Comparison of ENCODE assay signal across 8 cellular contexts in the genomic region with DNA sequence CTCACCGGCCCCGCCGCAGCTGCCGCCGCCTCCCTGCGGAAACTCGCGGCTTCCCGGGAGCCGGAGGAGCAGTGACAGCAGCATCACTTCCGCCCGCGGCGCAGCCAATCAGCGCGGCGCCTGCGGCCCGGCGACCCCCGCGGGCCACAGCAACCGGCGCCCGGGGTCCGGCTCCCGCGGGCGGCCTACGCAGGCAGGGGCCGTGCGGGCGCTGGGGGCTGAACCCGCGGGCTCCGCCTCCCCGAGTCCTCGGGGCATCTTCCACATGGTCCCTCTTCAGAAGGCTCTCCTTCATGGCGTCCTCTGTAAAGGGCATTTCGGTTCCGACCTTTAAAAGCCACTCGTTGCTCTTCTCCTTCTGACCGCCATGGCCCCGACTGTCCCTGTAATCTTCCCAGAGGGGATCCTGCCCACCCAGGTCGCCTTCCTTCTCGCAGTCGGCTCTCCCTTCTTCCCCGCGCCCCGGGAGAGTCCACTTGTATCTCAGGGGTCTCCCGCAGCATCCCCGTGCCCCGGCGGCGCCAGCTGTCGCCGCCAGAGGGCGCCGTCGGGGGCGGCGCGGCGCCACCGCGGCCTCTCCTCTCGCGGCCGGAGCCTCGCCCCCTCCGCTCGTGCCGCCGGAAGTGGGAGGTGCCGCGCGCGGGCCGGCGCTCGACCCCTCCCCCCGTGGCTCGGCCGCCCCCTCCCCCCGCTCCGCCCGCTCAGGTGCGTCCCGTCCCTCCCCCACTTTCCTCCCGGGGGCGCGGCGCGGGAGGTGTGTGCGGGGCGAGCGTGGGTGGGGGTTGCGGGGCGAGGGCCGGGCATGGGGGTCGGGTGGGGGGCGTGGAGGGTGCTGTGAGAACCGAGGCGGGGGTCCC. TPM values are rescaled to one million over a fixed set of nuclear protein-coding genes. Genes with fewer than 3 reads are reported as not detected.
DNase-seq lines count a peak whose midpoint lies in the region; ATAC-seq and TF ChIP-seq lines count a peak whose summit lies in the region.

A gene with protein sequence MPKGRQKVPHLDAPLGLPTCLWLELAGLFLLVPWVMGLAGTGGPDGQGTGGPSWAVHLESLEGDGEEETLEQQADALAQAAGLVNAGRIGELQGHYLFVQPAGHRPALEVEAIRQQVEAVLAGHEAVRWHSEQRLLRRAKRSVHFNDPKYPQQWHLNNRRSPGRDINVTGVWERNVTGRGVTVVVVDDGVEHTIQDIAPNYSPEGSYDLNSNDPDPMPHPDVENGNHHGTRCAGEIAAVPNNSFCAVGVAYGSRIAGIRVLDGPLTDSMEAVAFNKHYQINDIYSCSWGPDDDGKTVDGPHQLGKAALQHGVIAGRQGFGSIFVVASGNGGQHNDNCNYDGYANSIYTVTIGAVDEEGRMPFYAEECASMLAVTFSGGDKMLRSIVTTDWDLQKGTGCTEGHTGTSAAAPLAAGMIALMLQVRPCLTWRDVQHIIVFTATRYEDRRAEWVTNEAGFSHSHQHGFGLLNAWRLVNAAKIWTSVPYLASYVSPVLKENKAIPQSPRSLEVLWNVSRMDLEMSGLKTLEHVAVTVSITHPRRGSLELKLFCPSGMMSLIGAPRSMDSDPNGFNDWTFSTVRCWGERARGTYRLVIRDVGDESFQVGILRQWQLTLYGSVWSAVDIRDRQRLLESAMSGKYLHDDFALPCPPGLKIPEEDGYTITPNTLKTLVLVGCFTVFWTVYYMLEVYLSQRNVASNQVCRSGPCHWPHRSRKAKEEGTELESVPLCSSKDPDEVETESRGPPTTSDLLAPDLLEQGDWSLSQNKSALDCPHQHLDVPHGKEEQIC (minus strand): TSS at position 52 of the 857 bp plus-strand sequence. CDS start 2,229 bp downstream, outside the sequence.
A gene (plus strand): TSS at position 650 of the 857 bp plus-strand sequence. CDS start 1,602 bp downstream, outside the sequence.

- peak within 1 kb of the TSS; percentile 98 for H3K4me2 ChIP-seq in OCI-LY1 (ENCODE audit: low read length)

- peaks cover 24% of the 10 kb centered on the region for H3K36me3 ChIP-seq in CD8-positive, alpha-beta memory T cell (ENCODE audit: insufficient read depth, low read length)
- peaks cover 20% of the 10 kb centered on the region for H3K36me3 ChIP-seq in OCI-LY1 (ENCODE audit: insufficient read depth, low read length)

- no peak within 1 kb of the TSS; the same call in 1 of the 2 replicates for H2AFZ ChIP-seq in OCI-LY1 (ENCODE audit: low read length)

- no peaks in the 10 kb centered on the region for H3K27me3 ChIP-seq in CD8-positive, alpha-beta memory T cell (ENCODE audit: insufficient read depth, low read length, poor library complexity, severe bottlenecking)
- H3K27me3 ChIP-seq in HL-60 (ENCODE audit: insufficient read depth, poor library complexity, severe bottlenecking), result no peaks in the 10 kb centered on the region
- H3K27me3 ChIP-seq in OCI-LY1 (ENCODE audit: insufficient read depth, low read length), result no peaks in the 10 kb centered on the region

- peak within 1 kb of the TSS; percentile 91 for H3K4me3 ChIP-seq in CD8-positive, alpha-beta memory T cell (ENCODE audit: low read length)
- H3K4me3 ChIP-seq in HL-60 (replicated peaks; ENCODE audit: insufficient read depth, low read length) (peak within 1 kb of the TSS; percentile 98), OCI-LY1 (ENCODE audit: low read depth, low read length, poor library complexity, severe bottlenecking) (peak within 1 kb of the TSS; percentile 94)

- peaks cover 46 to 61% (median 53%) of the 10 kb centered on the region in 3 donors for H3K4me1 Mint-ChIP-seq in CD8-positive, alpha-beta memory T cell

- TF ChIP-seq CTCF in HL-60 (IDR thresholded peaks at IDR 0.05; ENCODE audit: insufficient read depth, low read length) (no peak), OCI-LY1 (IDR thresholded peaks at IDR 0.05; ENCODE audit: low read length) (peak; percentile 72)

- peak within 1 kb of the TSS; percentile 92 for H3K27ac ChIP-seq in CD8-positive, alpha-beta memory T cell (ENCODE audit: low read depth, low read length)
- H3K27ac ChIP-seq in HL-60 (replicated peaks), result peak within 1 kb of the TSS; percentile 88
- H3K27ac ChIP-seq in OCI-LY1 (ENCODE audit: low read depth, low read length, poor library complexity, severe bottlenecking), result peak within 1 kb of the TSS; percentile 77
- peak within 1 kb of the TSS; percentile 80 for H3K27ac ChIP-seq in epithelial cell of prostate

- peaks cover 13 to 49% (median 14%) of the 10 kb centered on the region in 3 donors for H3K36me3 Mint-ChIP-seq in CD8-positive, alpha-beta memory T cell

- peaks cover 32% of the 10 kb centered on the region for H3K4me1 ChIP-seq in CD8-positive, alpha-beta memory T cell (ENCODE audit: insufficient read depth, low read length)
- H3K4me1 ChIP-seq in OCI-LY1 (ENCODE audit: insufficient read depth, low read length, severe bottlenecking), result peaks cover 31% of the 10 kb centered on the region

- no peaks in the 10 kb centered on the region for H3F3A ChIP-seq in OCI-LY1 (ENCODE audit: insufficient read depth, low read length)

- H3K79me2 ChIP-seq in OCI-LY1 (ENCODE audit: insufficient read depth, low read length), result peaks cover 7% of the 10 kb centered on the region; the same call in 1 of the 2 replicates

- CTCF ChIA-PET in CD8-positive, alpha-beta memory T cell (lab: Charles Lee), result interaction anchor here (0.7 to 1.8 kb wide), 5 partner anchors 9 to 96 kb away, joined by 3 to 7 read pairs (median 3); a partner anchor contains a TSS

- POLR2A ChIA-PET in CD8-positive, alpha-beta memory T cell (lab: Charles Lee), result interaction anchor here (1.0 to 4.0 kb wide), 2 partner anchors 53 to 445 kb away, joined by 3 to 21 read pairs; a partner anchor contains a TSS

- peak; percentile 81 for ATAC-seq in GM19397 (IDR thresholded peaks at IDR 0.05; ENCODE audit: unreplicated experiment)

- no peaks in the 10 kb centered on the region for H3K27me3 Mint-ChIP-seq in CD8-positive, alpha-beta memory T cell

- H3K4me3 Mint-ChIP-seq in CD8-positive, alpha-beta memory T cell, result peak within 1 kb of the TSS; percentile 93 to 100 (median 100)

- H4K20me1 ChIP-seq in OCI-LY1 (ENCODE audit: insufficient read depth, low read length), result no peaks in the 10 kb centered on the region

- peak within 1 kb of the TSS; percentile 94 for H3K9ac ChIP-seq in OCI-LY1 (ENCODE audit: low read length)

- peak within 1 kb of the TSS; percentile 92 to 100 (median 99) for H3K27ac Mint-ChIP-seq in CD8-positive, alpha-beta memory T cell

- no peaks in the 10 kb centered on the region for H3K9me3 ChIP-seq in CD8-positive, alpha-beta memory T cell (ENCODE audit: low read length)
- H3K9me3 ChIP-seq in OCI-LY1 (ENCODE audit: low read length), result no peaks in the 10 kb centered on the region

- peak; percentile 66 to 81 (median 74) for DNase-seq in CD8-positive, alpha-beta memory T cell
- DNase-seq in HL-60 (ENCODE audit: low read depth in 1 of 2, low spot score in 1 of 2), result peak; percentile 63
- peak; percentile 61 for DNase-seq in activated T-cell treated with anti-CD3 and anti-CD28 coated beads for 4 hours
- DNase-seq in epithelial cell of prostate (ENCODE audit: low read depth, low spot score), result peak; percentile 16
- peak; percentile 73 for DNase-seq in mucosa of gallbladder (ENCODE audit: low spot score)
- peak; percentile 38 to 52 for DNase-seq in stimulated activated CD8-positive, alpha-beta memory T cell treated with anti-CD3 and anti-CD28 coated beads, Interleukin-4, amount 100 ng/mL, for 4 hours (ENCODE audit: low read depth in 2 of 2, low spot score in 1 of 2)

- H3K9me3 Mint-ChIP-seq in CD8-positive, alpha-beta memory T cell, result no peaks in the 10 kb centered on the region

- H3K9me2 ChIP-seq in OCI-LY1 (ENCODE audit: low read depth, low read length), result no peaks in the 10 kb centered on the region

RNA-seq across cellular contexts. Expression of the first gene that starts in this region (rescaled TPM):
- total RNA-seq in CD8-positive, alpha-beta memory T cell, result 100 to 1,000 TPM in 1 of 2 experiments, 10 to 100 TPM in 1; 99.6 to 101 TPM
- polyA plus RNA-seq in CD8-positive, alpha-beta memory T cell, result 81.7 TPM
- 67.0 TPM for total RNA-seq in mucosa of gallbladder

RNA-seq across cellular contexts. Expression of the second gene that starts in this region (rescaled TPM):
- 10 to 100 TPM; 25.1 to 25.3 TPM for total RNA-seq in CD8-positive, alpha-beta memory T cell
- 35.0 TPM for polyA plus RNA-seq in CD8-positive, alpha-beta memory T cell
- total RNA-seq in mucosa of gallbladder, result 30.5 TPM

Comparison
In these comparisons a context has a peak if more than half of its experiments do, and no peak if none do; other contexts are left out.
1. Peak in every context shown above with its lines: DNase-seq, ATAC-seq, H3K4me3 ChIP-seq and H3K27ac ChIP-seq.
2. DNase-seq: peak in every context shown above with its lines; median percentile 74 in CD8-positive, alpha-beta memory T cell; 73 in mucosa of gallbladder; 63 in HL-60; 61 in activated T-cell treated with anti-CD3 and anti-CD28 coated beads for 4 hours; 45 in stimulated activated CD8-positive, alpha-beta memory T cell treated with anti-CD3 and anti-CD28 coated beads, Interleukin-4, amount 100 ng/mL, for 4 hours; 16 in epithelial cell of prostate.